8 cellular contexts compared by ENCODE assay signal in genomic region chr1:112507896-112508241, GRCh38.
DNase-seq lines count a peak whose midpoint lies in the region; ATAC-seq and TF ChIP-seq lines count a peak whose summit lies in the region.

No MANE protein-coding gene starts in this region.

- H3K36me3 Mint-ChIP-seq in nephron (ENCODE audit: low read depth) = no peaks in the 10 kb centered on the region

- H3K4me3 Mint-ChIP-seq in nephron = peak overlapping the region; percentile 77 to 86 (median 82)

- peaks cover 88% of the 10 kb centered on the region for H3K27me3 Mint-ChIP-seq in nephron (ENCODE audit: low read depth)

- H4K20me1 ChIP-seq in SU-DHL-6 (ENCODE audit: low read depth, low read length) = no peaks in the 10 kb centered on the region

- no peak for DNase-seq in GM12865 (ENCODE audit: low read depth)
- no peak for DNase-seq in hypothalamus (lab: John Stamatoyannopoulos, UW)
- DNase-seq in SHP77 (lab: John Stamatoyannopoulos, UW) = no peak
- no peak for DNase-seq in NCI-H1694 (lab: John Stamatoyannopoulos, UW)

- peak overlapping the region in 1 of 3 experiments; percentile 75 for H3K27ac Mint-ChIP-seq in nephron

- H3K36me3 ChIP-seq in SU-DHL-6 (ENCODE audit: low read length) = no peaks in the 10 kb centered on the region
- H3K36me3 ChIP-seq in duodenal mucosa (ENCODE audit: control insufficient read depth in 1 of 2, insufficient read depth in 2 of 2, low read length in 2 of 2) = no peaks in the 10 kb centered on the region

- H3K4me1 ChIP-seq in duodenal mucosa (ENCODE audit: control insufficient read depth in 1 of 2, insufficient read depth in 2 of 2, low read length in 2 of 2) = peaks cover 9 to 14% of the 10 kb centered on the region in 2 donors

- H3K4me2 ChIP-seq in SU-DHL-6 (ENCODE audit: low read depth, low read length, poor library complexity, severe bottlenecking) = peak overlapping the region; percentile 54

- ATAC-seq in GM18867 (IDR thresholded peaks at IDR 0.05; ENCODE audit: unreplicated experiment) = no peak

- H3K9me3 Mint-ChIP-seq in nephron = no peaks in the 10 kb centered on the region

- H3K4me3 ChIP-seq in GM12865 (ENCODE audit: low read depth, low read length) (peak overlapping the region; percentile 55), SU-DHL-6 (ENCODE audit: insufficient read depth, low read length, poor library complexity, severe bottlenecking) (peak overlapping the region; percentile 44), duodenal mucosa (ENCODE audit: low read depth in 1 of 2, low read length in 2 of 2) (peak overlapping the region; percentile 48 to 84)

- H3K9me3 ChIP-seq in SU-DHL-6 (ENCODE audit: insufficient read depth, low read length) (no peaks in the 10 kb centered on the region), duodenal mucosa (ENCODE audit: control insufficient read depth in 1 of 2, low read length in 2 of 2) (no peaks in the 10 kb centered on the region)

- H2AFZ ChIP-seq in SU-DHL-6 (ENCODE audit: low read depth, low read length, severe bottlenecking) = peak overlapping the region; percentile 52

- no peaks in the 10 kb centered on the region for H3K27me3 ChIP-seq in SU-DHL-6 (ENCODE audit: low read length)
- H3K27me3 ChIP-seq in duodenal mucosa (ENCODE audit: control insufficient read depth in 1 of 2, insufficient read depth in 2 of 2, low read length in 2 of 2) = peaks cover 27 to 54% of the 10 kb centered on the region in 2 donors

- TF ChIP-seq CTCF in GM12865 (IDR thresholded peaks at IDR 0.05; ENCODE audit: insufficient read depth, low read depth, low read length, missing control alignments) (no peak), SU-DHL-6 (IDR thresholded peaks at IDR 0.05; ENCODE audit: insufficient read depth, low read length, poor library complexity, severe bottlenecking) (no peak), nephron (IDR thresholded peaks at IDR 0.05; ENCODE audit: unreplicated experiment in 3 of 3) (no peak)

- H3K4me1 Mint-ChIP-seq in nephron = peaks cover 52% of the 10 kb centered on the region

- H3K9ac ChIP-seq in SU-DHL-6 (ENCODE audit: low read length) (peak overlapping the region; percentile 27; the same call in 1 of the 2 replicates), duodenal mucosa (ENCODE audit: low read depth in 1 of 2, low read length in 2 of 2) (peak overlapping the region in 1 of 2 donors; percentile 5)

- H3K9me2 ChIP-seq in SU-DHL-6 (replicated peaks; ENCODE audit: insufficient read depth, low read length) = no peaks in the 10 kb centered on the region

- no peaks in the 10 kb centered on the region for H3F3A ChIP-seq in SU-DHL-6 (ENCODE audit: insufficient read depth)

- H3K27ac ChIP-seq in SU-DHL-6 (ENCODE audit: low read depth, low read length) = no peak overlapping the region
- H3K27ac ChIP-seq in duodenal mucosa (ENCODE audit: low read depth, low read length) = no peak overlapping the region

- no peaks in the 10 kb centered on the region for H3K79me2 ChIP-seq in SU-DHL-6 (ENCODE audit: insufficient read depth, low read length)
